Comparison of ENCODE assay signal across 1 cellular context in the genomic region with DNA sequence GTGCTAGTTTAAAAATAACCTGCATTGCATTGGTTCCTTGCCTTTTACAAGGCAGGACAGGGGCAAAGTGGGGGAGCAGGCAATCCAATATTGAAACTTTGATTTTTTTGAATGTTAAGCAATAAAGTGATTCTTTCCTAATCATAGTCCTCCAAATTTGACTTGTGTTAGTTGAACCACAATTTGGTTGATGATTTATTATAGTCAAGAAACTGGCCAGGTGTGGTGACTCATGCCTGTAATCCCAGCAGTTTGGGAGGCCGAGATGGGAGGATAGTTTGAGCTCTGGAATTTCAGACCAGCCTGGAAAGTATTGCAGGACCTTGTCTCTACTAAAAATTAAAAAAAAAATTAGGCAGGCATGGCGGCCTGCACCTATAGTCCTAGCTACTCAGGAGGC.
TF ChIP-seq lines count a peak whose summit lies in the region.

No MANE protein-coding gene starts in this region.

TF ChIP-seq in HCT116, 20 proteins besides CTCF, POLR2A, EP300 and RAD21:
- TF ChIP-seq SP1 (IDR thresholded peaks at IDR 0.05; ENCODE audit: low read depth) (0 out of 2 replicates have a peak, but pooled peaks have one; percentile 16), YY1 (IDR thresholded peaks at IDR 0.05; ENCODE audit: extremely low read depth, insufficient replicate concordance, low read depth, low read length) (no peak), EZH2phosphoT487 (IDR thresholded peaks at IDR 0.05; ENCODE audit: borderline replicate concordance) (no peak), TCF7L2 (IDR thresholded peaks at IDR 0.05; ENCODE audit: borderline replicate concordance, extremely low read depth, insufficient read depth, insufficient read length) (no peak), JUND (IDR thresholded peaks at IDR 0.05) (peak; percentile 66), FOSL1 (IDR thresholded peaks at IDR 0.05; ENCODE audit: low read depth) (peak; percentile 61), CBX3 (IDR thresholded peaks at IDR 0.05; ENCODE audit: low read depth) (peak; percentile 43; the same call in 1 of the 2 replicates), SRF (IDR thresholded peaks at IDR 0.05; ENCODE audit: low read depth) (0 out of 2 replicates have a peak, but pooled peaks have one; percentile 10)
- TF ChIP-seq, protein P1, sequence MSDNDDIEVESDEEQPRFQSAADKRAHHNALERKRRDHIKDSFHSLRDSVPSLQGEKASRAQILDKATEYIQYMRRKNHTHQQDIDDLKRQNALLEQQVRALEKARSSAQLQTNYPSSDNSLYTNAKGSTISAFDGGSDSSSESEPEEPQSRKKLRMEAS (IDR thresholded peaks at IDR 0.05) = no peak
- TF ChIP-seq, protein P2, sequence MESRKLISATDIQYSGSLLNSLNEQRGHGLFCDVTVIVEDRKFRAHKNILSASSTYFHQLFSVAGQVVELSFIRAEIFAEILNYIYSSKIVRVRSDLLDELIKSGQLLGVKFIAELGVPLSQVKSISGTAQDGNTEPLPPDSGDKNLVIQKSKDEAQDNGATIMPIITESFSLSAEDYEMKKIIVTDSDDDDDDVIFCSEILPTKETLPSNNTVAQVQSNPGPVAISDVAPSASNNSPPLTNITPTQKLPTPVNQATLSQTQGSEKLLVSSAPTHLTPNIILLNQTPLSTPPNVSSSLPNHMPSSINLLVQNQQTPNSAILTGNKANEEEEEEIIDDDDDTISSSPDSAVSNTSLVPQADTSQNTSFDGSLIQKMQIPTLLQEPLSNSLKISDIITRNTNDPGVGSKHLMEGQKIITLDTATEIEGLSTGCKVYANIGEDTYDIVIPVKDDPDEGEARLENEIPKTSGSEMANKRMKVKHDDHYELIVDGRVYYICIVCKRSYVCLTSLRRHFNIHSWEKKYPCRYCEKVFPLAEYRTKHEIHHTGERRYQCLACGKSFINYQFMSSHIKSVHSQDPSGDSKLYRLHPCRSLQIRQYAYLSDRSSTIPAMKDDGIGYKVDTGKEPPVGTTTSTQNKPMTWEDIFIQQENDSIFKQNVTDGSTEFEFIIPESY (IDR thresholded peaks at IDR 0.05; ENCODE audit: extremely low read depth, insufficient replicate concordance, low read length) = no peak
- TF ChIP-seq, protein P3, sequence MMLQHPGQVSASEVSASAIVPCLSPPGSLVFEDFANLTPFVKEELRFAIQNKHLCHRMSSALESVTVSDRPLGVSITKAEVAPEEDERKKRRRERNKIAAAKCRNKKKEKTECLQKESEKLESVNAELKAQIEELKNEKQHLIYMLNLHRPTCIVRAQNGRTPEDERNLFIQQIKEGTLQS (IDR thresholded peaks at IDR 0.05) = no peak
